In the genomic region with DNA sequence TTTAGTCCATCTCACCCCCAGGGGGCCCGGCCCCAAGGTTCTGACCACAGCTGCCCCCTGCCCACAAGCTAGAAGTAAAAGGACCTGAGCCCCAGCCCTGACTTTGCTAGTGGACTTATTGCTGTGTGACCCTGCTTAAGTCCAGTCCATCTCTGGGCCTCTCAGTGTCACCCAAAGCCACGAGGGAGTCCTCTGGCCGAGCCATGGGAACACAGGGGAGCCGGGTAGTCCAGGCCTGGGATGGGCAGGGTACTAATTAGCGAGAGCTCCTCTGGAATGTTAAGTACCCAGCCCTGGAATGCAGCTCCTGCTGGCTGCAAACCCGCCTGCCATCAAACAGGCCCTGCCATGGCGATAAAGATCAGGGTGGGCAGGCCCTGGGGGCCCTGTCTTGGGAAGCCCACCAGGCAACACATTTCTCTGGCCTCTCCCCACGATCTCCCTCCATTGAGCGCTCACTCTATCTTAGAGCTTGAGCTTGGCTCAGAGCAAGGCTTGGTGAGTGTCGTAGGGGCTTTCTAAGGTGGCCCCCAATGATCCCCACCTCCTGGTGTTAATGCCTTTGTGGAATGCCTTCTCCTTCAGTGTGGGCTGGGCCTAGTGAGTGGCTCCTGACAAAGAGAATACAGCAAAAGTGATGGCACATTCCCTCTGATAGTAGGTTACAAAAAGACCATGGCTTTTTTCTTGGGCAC, we compare ENCODE assay signal across 12 cellular contexts.
DNase-seq lines count a peak whose midpoint lies in the region; ATAC-seq, FAIRE-seq and TF ChIP-seq lines count a peak whose summit lies in the region.
"Had no signal": no experiment of that assay in that cellular context is flagged by ENCODE, and none has a peak within 500 bp of the region (broad histone marks: within the 10 kb centered on the region; RNA-seq: fewer than 3 reads in every experiment).

No MANE protein-coding gene starts in this region.

- no peak overlapping the region for H4K8ac ChIP-seq in H1 (ENCODE audit: extremely low read depth, insufficient read depth, low read length)

- intact Hi-C loops in HepG2 (cut with micrococcal nuclease; ENCODE audit: unreplicated experiment) (loop anchor here (5.0 kb wide), 1 partner anchor 33 kb away; no protein-coding TSS in a partner anchor), spleen (cut with DNase I; ENCODE audit: low total_unique reads) (no loop called here)
- intact Hi-C loops in CD4-positive, alpha-beta memory T cell (cut with micrococcal nuclease), result no loop called here

- POLR2A ChIA-PET in H1 (lab: Charles Lee; ENCODE audit: partially characterized antibody) (interaction anchor here (0.7 to 2.0 kb wide), 5 partner anchors 8 to 61 kb away, joined by 3 to 7 read pairs (median 4); no protein-coding TSS in a partner anchor), HepG2 (lab: Yijun Ruan, JAX) (no interaction called here)
- POLR2A ChIA-PET in CD4-positive, alpha-beta memory T cell (lab: Charles Lee; ENCODE audit: partially characterized antibody), result interaction anchor here (0.6 kb wide), 1 partner anchor 94 kb away, joined by 3 read pairs; no protein-coding TSS in a partner anchor

- H4K91ac ChIP-seq in H1 (replicated peaks; ENCODE audit: insufficient read length, low read length), result no peak overlapping the region

- DNase-seq in H1 (ENCODE audit: low read depth in 1 of 2, low spot score in 2 of 2), result peak in 1 of 2 experiments; percentile 71
- DNase-seq in HepG2 (ENCODE audit: low spot score), result no peak
- DNase-seq in spleen, result peak; percentile 53
- DNase-seq in occipital lobe (lab: John Stamatoyannopoulos, UW), result no peak
- DNase-seq in CD4-positive, alpha-beta memory T cell, result no peak
- DNase-seq in ureter (ENCODE audit: low spot score), result no peak
- DNase-seq: activated CD4-positive, alpha-beta T cell treated with anti-CD3 and anti-CD28 coated beads, Interleukin-2, amount 10 ng/mL, durations not matched to agents 24 days and 14 days; CD4-positive, CD25-positive, alpha-beta regulatory T cell; testis had no signal

- no peak overlapping the region for H3K4me3 Mint-ChIP-seq in CD4-positive, alpha-beta memory T cell
- H3K4me3 Mint-ChIP-seq: activated CD4-positive, alpha-beta T cell treated with anti-CD3 and anti-CD28 coated beads, Interleukin-2, amount 10 ng/mL, durations not matched to agents 24 days and 14 days; CD4-positive, CD25-positive, alpha-beta regulatory T cell had no signal

- H3K79me1 ChIP-seq in H1 (ENCODE audit: low read depth, low read length), result no peaks in the 10 kb centered on the region

- H3K27me3 ChIP-seq in HUES6 (ENCODE audit: control insufficient read depth, insufficient read depth, low read length) (no peaks in the 10 kb centered on the region), H1 (replicated peaks in 1 of 4; ENCODE audit: control insufficient read depth in 3 of 4, extremely low read depth in 1 of 4, insufficient read depth in 3 of 4, low read length in 3 of 4) (no peaks in the 10 kb centered on the region; a peak in 1 of 7 replicates), HepG2 (ENCODE audit: control insufficient read depth in 1 of 2, insufficient read depth in 2 of 2, low read length in 2 of 2) (peaks cover 0 to 30% of the 10 kb centered on the region in 2 experiments; a peak in 3 of 5 replicates), spleen (replicated peaks in 1 of 7) (no peaks in the 10 kb centered on the region)
- H3K27me3 ChIP-seq in CD4-positive, alpha-beta memory T cell (ENCODE audit: insufficient read depth, low read length), result no peaks in the 10 kb centered on the region
- H3K27me3 ChIP-seq: testis had no signal

- H3K4me3 ChIP-seq in HUES6 (ENCODE audit: low read depth, low read length), result no peak overlapping the region
- peak overlapping the region in 1 of 4 experiments; percentile 10; a peak in 2 of 8 replicates for H3K4me3 ChIP-seq in H1 (ENCODE audit: extremely low read depth in 1 of 4, insufficient read depth in 2 of 4, low read depth in 3 of 4, low read length in 4 of 4)
- H3K4me3 ChIP-seq in HepG2 (replicated peaks in 1 of 3; ENCODE audit: insufficient read depth in 1 of 3, low read depth in 2 of 3, low read length in 3 of 3), result no peak overlapping the region
- no peak overlapping the region for H3K4me3 ChIP-seq in spleen
- H3K4me3 ChIP-seq in CD4-positive, alpha-beta memory T cell (ENCODE audit: low read length in 2 of 2), result no peak overlapping the region
- H3K4me3 ChIP-seq: testis had no signal

- H3K56ac ChIP-seq in H1 (replicated peaks; ENCODE audit: insufficient read length, low read depth, low read length), result no peak overlapping the region

- no peak overlapping the region for H3K4ac ChIP-seq in H1 (replicated peaks; ENCODE audit: insufficient read length, low read depth, low read length)

- no peak overlapping the region for H2BK15ac ChIP-seq in H1 (ENCODE audit: low read length)

- H3K14ac ChIP-seq in H1 (ENCODE audit: insufficient read length), result no peak overlapping the region

- H4K20me1 ChIP-seq in H1 (replicated peaks in 1 of 2; ENCODE audit: control insufficient read depth in 1 of 2, insufficient read depth in 2 of 2, low read length in 2 of 2), result no peaks in the 10 kb centered on the region
- no peaks in the 10 kb centered on the region for H4K20me1 ChIP-seq in HepG2 (ENCODE audit: insufficient read depth, low read length)

- FAIRE-seq in H1 (lab: Jason Lieb, UNC), result no peak
- no peak for FAIRE-seq in HepG2 (lab: Jason Lieb, UNC)

- H3K4me1 Mint-ChIP-seq in CD4-positive, alpha-beta memory T cell, result no peaks in the 10 kb centered on the region
- H3K4me1 Mint-ChIP-seq: activated CD4-positive, alpha-beta T cell treated with anti-CD3 and anti-CD28 coated beads, Interleukin-2, amount 10 ng/mL, durations not matched to agents 24 days and 14 days had no signal

- peaks cover 0 to 2% of the 10 kb centered on the region in 2 donors for H3K27me3 Mint-ChIP-seq in CD4-positive, alpha-beta memory T cell

- peak overlapping the region; percentile 79; the same call in 1 of the 2 replicates for H2BK5ac ChIP-seq in H1 (ENCODE audit: low read depth, low read length)

- no peak overlapping the region for H2BK120ac ChIP-seq in H1 (replicated peaks; ENCODE audit: low read depth, low read length)

- whole genome bisulfite sequencing in H1 (ENCODE audit: extremely low coverage in 1 of 2, insufficient coverage in 1 of 2, insufficient read length in 1 of 2, insufficient replicate concordance in 2 of 2, low coverage in 1 of 2, low lambda C conversion rate in 2 of 2, missing lambda C conversion rate in 1 of 2), 2 experiments, result 45% methylated on average over 10 of the region's 10 CpGs; no CpG with 5 or more reads in 1 of the 2 experiments
- WGBS in HepG2 (ENCODE audit: low lambda C conversion rate), result 64% methylated on average over 6 of the region's 10 CpGs
- 77 to 86% (median 81%) methylated on average over 5 to 10 of the region's 10 CpGs for WGBS in spleen, 5 donors

- H2AFZ ChIP-seq in H1 (ENCODE audit: low read length) (no peak overlapping the region), HepG2 (ENCODE audit: low read length) (no peak overlapping the region)

- H3K9me3 ChIP-seq in HUES6 (ENCODE audit: control insufficient read depth, insufficient read depth, low read depth, low read length), result no peaks in the 10 kb centered on the region
- H3K9me3 ChIP-seq in H1 (ENCODE audit: insufficient read depth in 2 of 2, low read depth in 1 of 2, low read length in 1 of 2), result no peaks in the 10 kb centered on the region; a peak in 1 of 4 replicates
- no peaks in the 10 kb centered on the region for H3K9me3 ChIP-seq in HepG2 (ENCODE audit: low read length)
- peaks cover 0 to 8% (median 0%) of the 10 kb centered on the region in 8 donors for H3K9me3 ChIP-seq in spleen
- no peaks in the 10 kb centered on the region for H3K9me3 ChIP-seq in CD4-positive, alpha-beta memory T cell (ENCODE audit: control insufficient read depth in 1 of 2, low read length in 2 of 2)
- H3K9me3 ChIP-seq: testis had no signal

- H2AK5ac ChIP-seq in H1 (ENCODE audit: low read depth, low read length), result 0 out of 2 replicates have a peak overlapping the region, but pooled peaks have one; percentile 57

- in situ Hi-C loops in HepG2 (cut with HindIII; ENCODE audit: extremely low pct_ligation_motif_present, low pct_unique_long_range_greater_than_20kb), result no loop called here

- peak overlapping the region; percentile 28 to 50; a peak in 3 of 4 replicates for H3K4me2 ChIP-seq in H1 (ENCODE audit: insufficient read depth in 1 of 2, low read depth in 2 of 2, low read length in 2 of 2)
- no peak overlapping the region for H3K4me2 ChIP-seq in HepG2 (ENCODE audit: low read depth, low read length)

- H2BK12ac ChIP-seq in H1 (ENCODE audit: low read depth, low read length), result peak overlapping the region; percentile 89; the same call in 1 of the 2 replicates

- no peak overlapping the region for H4K5ac ChIP-seq in H1 (ENCODE audit: insufficient read length, low read depth, low read length)

- H3K36me3 ChIP-seq in HUES6 (ENCODE audit: control insufficient read depth, insufficient read depth, low read length) (no peaks in the 10 kb centered on the region), H1 (ENCODE audit: control insufficient read depth in 2 of 4, insufficient read depth in 4 of 4, low read length in 3 of 4) (no peaks in the 10 kb centered on the region), HepG2 (replicated peaks in 1 of 2; ENCODE audit: control insufficient read depth in 1 of 2, insufficient read depth in 2 of 2, low read length in 2 of 2) (no peaks in the 10 kb centered on the region), spleen (no peaks in the 10 kb centered on the region)
- H3K36me3 ChIP-seq in CD4-positive, alpha-beta memory T cell (ENCODE audit: insufficient read depth, low read length), result no peaks in the 10 kb centered on the region

- no peak overlapping the region for H3K23ac ChIP-seq in H1 (ENCODE audit: insufficient read length)

- no peak for TF ChIP-seq RAD21 in H1 (IDR thresholded peaks at IDR 0.05 in 1 of 2, conservative IDR thresholded peaks at IDR 0.05 in 1 of 2; ENCODE audit: low read depth in 2 of 2, low read length in 2 of 2)
- TF ChIP-seq RAD21 in HepG2 (CRISPR knock-in tag; IDR thresholded peaks at IDR 0.05), result no peak

- peak in 1 of 2 experiments; percentile 22; a peak in 1 of 3 replicates for TF ChIP-seq POLR2A in H1 (IDR thresholded peaks at IDR 0.05; ENCODE audit: control extremely low read depth in 1 of 2, low read depth in 2 of 2, low read length in 2 of 2)
- TF ChIP-seq POLR2A in HepG2 (IDR thresholded peaks at IDR 0.05; ENCODE audit: insufficient read depth in 1 of 2, low read depth in 2 of 2, low read length in 2 of 2), result no peak
- TF ChIP-seq POLR2A in spleen (IDR thresholded peaks at IDR 0.05), result no peak

- no peaks in the 10 kb centered on the region for H3K36me3 Mint-ChIP-seq in CD4-positive, alpha-beta memory T cell
- H3K36me3 Mint-ChIP-seq: CD4-positive, CD25-positive, alpha-beta regulatory T cell had no signal

- peak overlapping the region; percentile 98 for H2BK20ac ChIP-seq in H1 (ENCODE audit: low read length)

- H3K9ac ChIP-seq in HUES6 (ENCODE audit: low read length) (peak overlapping the region; percentile 59), H1 (replicated peaks in 1 of 4; ENCODE audit: extremely low read depth in 1 of 4, low read depth in 3 of 4, low read length in 3 of 4) (no peak overlapping the region; a peak in 1 of 7 replicates), HepG2 (ENCODE audit: insufficient read depth, low read depth, low read length) (no peak overlapping the region)

- peak overlapping the region; percentile 72; the same call in 1 of the 2 replicates for H3K27ac ChIP-seq in HUES6 (ENCODE audit: low read depth, low read length)
- H3K27ac ChIP-seq in H1 (ENCODE audit: low read depth, low read length), result peak overlapping the region; percentile 35; the same call in 1 of the 2 replicates
- no peak overlapping the region for H3K27ac ChIP-seq in HepG2 (ENCODE audit: extremely low read length, insufficient read depth, low read length)
- peak overlapping the region in 1 of 8 donors; percentile 14 for H3K27ac ChIP-seq in spleen
- no peak overlapping the region for H3K27ac ChIP-seq in CD4-positive, alpha-beta memory T cell (ENCODE audit: low read depth, low read length)
- H3K27ac ChIP-seq: testis had no signal

- H3K27ac Mint-ChIP-seq in CD4-positive, alpha-beta memory T cell, result no peak overlapping the region
- H3K27ac Mint-ChIP-seq: activated CD4-positive, alpha-beta T cell treated with anti-CD3 and anti-CD28 coated beads, Interleukin-2, amount 10 ng/mL, durations not matched to agents 24 days and 14 days; activated T-helper 2 cell treated with anti-CD3 and anti-CD28 coated beads, Interferon-gamma antibody, Interleukin-2, Interleukin-4, amounts not matched to agents 10 μg/mL and 5 μg/mL and 100 μg/mL, durations not matched to agents 14 hours and 24 hours and 36 hours had no signal

- peaks cover 43% of the 10 kb centered on the region for H3K4me1 ChIP-seq in HUES6 (ENCODE audit: control insufficient read depth, insufficient read depth, low read length)
- H3K4me1 ChIP-seq in H1 (replicated peaks in 1 of 4; ENCODE audit: control insufficient read depth in 3 of 4, insufficient read depth in 4 of 4, low read length in 3 of 4), result peaks cover 6 to 11% (median 7%) of the 10 kb centered on the region in 4 experiments
- H3K4me1 ChIP-seq in HepG2 (ENCODE audit: insufficient read depth, low read length), result peaks cover 6% of the 10 kb centered on the region; the same call in 1 of the 2 replicates
- peaks cover 0 to 56% (median 18%) of the 10 kb centered on the region in 6 donors for H3K4me1 ChIP-seq in spleen
- H3K4me1 ChIP-seq in CD4-positive, alpha-beta memory T cell (ENCODE audit: insufficient read depth, low read length), result no peaks in the 10 kb centered on the region
- H3K4me1 ChIP-seq: testis had no signal

- TF ChIP-seq CTCF in H1 (IDR thresholded peaks at IDR 0.05; ENCODE audit: control extremely low read depth in 1 of 3, insufficient read depth in 1 of 3, low read depth in 1 of 3, low read length in 3 of 3), result no peak
- no peak for TF ChIP-seq CTCF in HepG2 (CRISPR knock-in tag; IDR thresholded peaks at IDR 0.05)
- no peak for TF ChIP-seq CTCF in spleen (IDR thresholded peaks at IDR 0.05 in 8 of 11, conservative IDR thresholded peaks at IDR 0.05 in 3 of 11)

- no peaks in the 10 kb centered on the region for H3K9me3 Mint-ChIP-seq in CD4-positive, alpha-beta memory T cell
- H3K9me3 Mint-ChIP-seq: activated CD4-positive, alpha-beta T cell treated with anti-CD3 and anti-CD28 coated beads, Interleukin-2, amount 10 ng/mL, durations not matched to agents 24 days and 14 days; activated T-helper 2 cell treated with anti-CD3 and anti-CD28 coated beads, Interferon-gamma antibody, Interleukin-2, Interleukin-4, amounts not matched to agents 10 μg/mL and 5 μg/mL and 100 μg/mL, durations not matched to agents 14 hours and 24 hours and 36 hours had no signal

- H3K18ac ChIP-seq in H1 (ENCODE audit: extremely low read depth, low read length), result peak overlapping the region; percentile 85; the same call in 1 of the 2 replicates

- TF ChIP-seq EP300 in H1 (IDR thresholded peaks at IDR 0.05; ENCODE audit: borderline replicate concordance in 1 of 2, low read depth in 2 of 2, low read length in 2 of 2) (0 out of 3 replicates have a peak, but pooled peaks of 1 of the 2 experiments have one; percentile 17), HepG2 (IDR thresholded peaks at IDR 0.05; ENCODE audit: low read depth in 2 of 2, low read length in 2 of 2) (no peak), HepG2 (CRISPR knock-in tag; IDR thresholded peaks at IDR 0.05; ENCODE audit: borderline replicate concordance) (no peak)

- H3K79me2 ChIP-seq in H1 (ENCODE audit: control insufficient read depth in 1 of 2, insufficient read depth in 2 of 2, low read length in 2 of 2) (no peaks in the 10 kb centered on the region), HepG2 (ENCODE audit: insufficient read depth, low read length) (no peaks in the 10 kb centered on the region)

- CTCF ChIA-PET in H1 (lab: Charles Lee; ENCODE audit: partially characterized antibody), result interaction anchor here (1.0 to 9.6 kb wide), 10 partner anchors 8 to 129 kb away, joined by 3 to 147 read pairs (median 6); no protein-coding TSS in a partner anchor
- CTCF ChIA-PET in HepG2 (lab: Yijun Ruan, JAX; ENCODE audit: low intra/inter-chr PET ratio, low total read pairs), result no interaction called here
- CTCF ChIA-PET in CD4-positive, alpha-beta memory T cell (lab: Charles Lee; ENCODE audit: partially characterized antibody), result interaction anchor here (3.5 kb wide), 1 partner anchor 16 kb away, joined by 23 read pairs; no protein-coding TSS in a partner anchor

- H3K23me2 ChIP-seq in H1 (ENCODE audit: low read depth, low read length), result peaks cover 3% of the 10 kb centered on the region; the same call in 1 of the 2 replicates

- no peak for ATAC-seq in HepG2
- ATAC-seq in HG02798 (IDR thresholded peaks at IDR 0.05; ENCODE audit: poor library complexity, unreplicated experiment), result no peak

- no TSS peak for BruUV-seq in HepG2 (replicated peaks; lab: Mats Ljungman, UMichigan)

Comparison
In these comparisons a context has a peak if more than half of its experiments do, and no peak if none do; other contexts are left out.
1. H3K27ac ChIP-seq: peak in HUES6 (single experiment) and H1 (single experiment); none in HepG2 (single experiment) and CD4-positive, alpha-beta memory T cell (single experiment).